Comparison of ENCODE assay signal across 19 cellular contexts in the genomic region with DNA sequence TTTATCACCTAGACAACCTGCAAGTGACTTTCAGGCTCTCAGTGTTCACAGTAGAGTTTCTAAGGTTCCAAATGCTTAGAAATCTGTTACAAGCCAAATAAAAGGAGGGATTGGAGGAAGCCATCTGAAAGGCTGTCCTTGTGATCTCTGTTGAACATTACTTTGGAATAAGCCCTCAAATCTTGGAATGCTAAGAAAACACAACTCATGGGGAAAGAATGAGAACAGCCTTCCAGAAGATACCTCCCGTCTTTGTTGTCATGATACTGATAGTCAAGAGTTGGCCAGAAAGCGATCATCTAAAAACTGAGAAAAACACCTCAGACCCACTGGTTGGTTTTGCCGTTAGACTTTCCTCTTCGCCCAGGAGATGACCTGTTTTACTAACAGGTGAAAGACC. TPM values are rescaled to one million over a fixed set of nuclear protein-coding genes. Genes with fewer than 3 reads are reported as not detected.
"Had no signal": no experiment of that assay in that cellular context is flagged by ENCODE, and none has a peak within 500 bp of the region (broad histone marks: within the 10 kb centered on the region; RNA-seq: fewer than 3 reads in every experiment).

No MANE protein-coding gene starts in this region.

- H3K4me2 ChIP-seq: hepatocyte, neural progenitor cell had no signal

- H3K9ac ChIP-seq: neural progenitor cell, parathyroid adenoma had no signal

- H3K27me3 ChIP-seq: breast epithelium, hepatocyte, neural progenitor cell, tibial artery, vagina had no signal

- H3K4me1 ChIP-seq: breast epithelium, left ventricle myocardium inferior, parathyroid adenoma, tibial artery, vagina had no signal

- H3K36me3 ChIP-seq: breast epithelium, neural progenitor cell had no signal

- H3K79me2 ChIP-seq: hepatocyte, parathyroid adenoma had no signal

- H3K27ac ChIP-seq: breast epithelium, hepatocyte, left ventricle myocardium inferior, neural progenitor cell, parathyroid adenoma, tibial artery, vagina had no signal

- ATAC-seq: activated CD8-positive, alpha-beta memory T cell treated with anti-CD3 and anti-CD28 coated beads, Interleukin-2, amount 10 ng/mL, durations not matched to agents 7 days and 5 days; stimulated activated memory B cell treated with anti-CD40 and anti-IgM and Interleukin-4, amounts not matched to agents 10 μg/mL and 1 μg/mL and 100 μg/mL, for 72 hours had no signal

- H3K9me3 ChIP-seq: breast epithelium, left ventricle myocardium inferior, tibial artery, vagina had no signal

- H3K4me3 ChIP-seq: breast epithelium, hepatocyte, left ventricle myocardium inferior, neural progenitor cell, tibial artery, vagina had no signal

- DNase-seq: activated CD4-positive, alpha-beta T cell treated with anti-CD3 and anti-CD28 coated beads for 1 hour; activated CD4-positive, alpha-beta T cell treated with anti-CD3 and anti-CD28 coated beads, Interleukin-2, amount 50 U/mL, for 4 hours; activated CD8-positive, alpha-beta memory T cell treated with anti-CD3 and anti-CD28 coated beads, Interleukin-2, amount 10 ng/mL, durations not matched to agents 7 days and 5 days; activated gamma-delta T cell treated with Interleukin-2 at 50 U/mL for 16 hours; activated naive CD8-positive, alpha-beta T cell treated with anti-CD3 and anti-CD28 coated beads for 36 hours; activated T-cell treated with anti-CD3 and anti-CD28 coated beads, Interleukin-2, amount 50 U/mL, for 24 hours; cerebellar nuclear complex; effector CD8-positive, alpha-beta T cell; left ventricle myocardium inferior; naive B cell; T1000; tibial artery had no signal

- H2AFZ ChIP-seq: hepatocyte, neural progenitor cell, parathyroid adenoma had no signal

RNA-seq across cellular contexts. Expression of a gene that starts 44.4 kb away (rescaled TPM):
- total RNA-seq: activated naive CD8-positive, alpha-beta T cell treated with anti-CD3 and anti-CD28 coated beads for 36 hours; renal cortical epithelial cell; vagina had no signal
